ENCODE assay signal across 8 cellular contexts in genomic region chr20:50286174-50286511, GRCh38.
DNase-seq lines count a peak whose midpoint lies in the region; ATAC-seq and TF ChIP-seq lines count a peak whose summit lies in the region.
"Had no signal": no experiment of that assay in that cellular context is flagged by ENCODE, and none has a peak within 500 bp of the region (broad histone marks: within the 10 kb centered on the region; RNA-seq: fewer than 3 reads in every experiment).

No MANE protein-coding gene starts in this region.

- H3K9ac ChIP-seq in OCI-LY1 (ENCODE audit: low read length) (no peak overlapping the region), subcutaneous abdominal adipose tissue (ENCODE audit: low read length in 5 of 5) (peak overlapping the region; percentile 30 to 71 (median 46))

- no peak for TF ChIP-seq CTCF in OCI-LY1 (IDR thresholded peaks at IDR 0.05; ENCODE audit: low read length)

- H3K27ac ChIP-seq in OCI-LY1 (ENCODE audit: low read depth, low read length, poor library complexity, severe bottlenecking) (no peak overlapping the region), subcutaneous abdominal adipose tissue (ENCODE audit: low read depth, low read length) (peak overlapping the region; percentile 97)

- ATAC-seq in GM21390 (IDR thresholded peaks at IDR 0.05; ENCODE audit: unreplicated experiment) (peak; percentile 45), left ventricle myocardium superior (peak; percentile 21)

- H3K4me3 ChIP-seq in OCI-LY1 (ENCODE audit: low read depth, low read length, poor library complexity, severe bottlenecking) (peak overlapping the region; percentile 3), subcutaneous abdominal adipose tissue (ENCODE audit: low read depth in 1 of 5, low read length in 5 of 5) (peak overlapping the region in 1 of 5 donors; percentile 3)

- no peaks in the 10 kb centered on the region for H3K36me3 ChIP-seq in OCI-LY1 (ENCODE audit: insufficient read depth, low read length)
- no peaks in the 10 kb centered on the region for H3K36me3 ChIP-seq in subcutaneous abdominal adipose tissue (ENCODE audit: control insufficient read depth in 5 of 5, insufficient read depth in 5 of 5, low read length in 5 of 5)

- DNase-seq in left ventricle myocardium superior, result no peak
- no peak for DNase-seq in NCI-H1436 treated with DMSO at 0.1 percent for 48 hours (lab: John Stamatoyannopoulos, UW)
- no peak for DNase-seq in NCI-H69 (lab: John Stamatoyannopoulos, UW)
- DNase-seq in NCI-H1105 treated with DMSO at 0.1 percent for 48 hours (lab: John Stamatoyannopoulos, UW), result no peak
- DNase-seq: effector CD4-positive, alpha-beta T cell had no signal

- peak overlapping the region; percentile 36; the same call in 1 of the 2 replicates for H3K4me2 ChIP-seq in OCI-LY1 (ENCODE audit: low read length)

- H4K20me1 ChIP-seq in OCI-LY1 (ENCODE audit: insufficient read depth, low read length), result no peaks in the 10 kb centered on the region

- H2AFZ ChIP-seq in OCI-LY1 (ENCODE audit: low read length), result no peak overlapping the region

- H3K79me2 ChIP-seq in OCI-LY1 (ENCODE audit: insufficient read depth, low read length), result no peaks in the 10 kb centered on the region

- no peaks in the 10 kb centered on the region for H3F3A ChIP-seq in OCI-LY1 (ENCODE audit: insufficient read depth, low read length)

- H3K9me2 ChIP-seq in OCI-LY1 (ENCODE audit: low read depth, low read length), result no peaks in the 10 kb centered on the region

- peaks cover 22% of the 10 kb centered on the region for H3K4me1 ChIP-seq in OCI-LY1 (ENCODE audit: insufficient read depth, low read length, severe bottlenecking)
- peaks cover 11 to 65% (median 47%) of the 10 kb centered on the region in 5 donors for H3K4me1 ChIP-seq in subcutaneous abdominal adipose tissue (ENCODE audit: control insufficient read depth in 5 of 5, insufficient read depth in 5 of 5, low read length in 5 of 5)

- intact Hi-C loops in left ventricle myocardium superior (cut with micrococcal nuclease), result no loop called here

- H3K27me3 ChIP-seq in OCI-LY1 (ENCODE audit: insufficient read depth, low read length), result no peaks in the 10 kb centered on the region
- H3K27me3 ChIP-seq in subcutaneous abdominal adipose tissue (ENCODE audit: control insufficient read depth in 5 of 5, insufficient read depth in 4 of 5, low read length in 5 of 5), result peaks cover 0 to 5% (median 0%) of the 10 kb centered on the region in 5 donors

- H3K9me3 ChIP-seq in OCI-LY1 (ENCODE audit: low read length), result no peaks in the 10 kb centered on the region
- no peaks in the 10 kb centered on the region for H3K9me3 ChIP-seq in subcutaneous abdominal adipose tissue (ENCODE audit: control insufficient read depth in 5 of 5, low read length in 5 of 5)
